In genomic region chr9:129854588-129855110, GRCh38 we compare ENCODE assay signal across 21 cellular contexts. TPM values are rescaled to one million over a fixed set of nuclear protein-coding genes. Genes with fewer than 3 reads are reported as not detected.
A peak's percentile ranks its signal among the peaks of the same experiment; 100 is the strongest.
DNase-seq lines count a peak whose midpoint lies in the region; TF ChIP-seq lines count a peak whose summit lies in the region.
"Had no signal": no experiment of that assay in that cellular context is flagged by ENCODE, and none has a peak within 500 bp of the region (broad histone marks: within the 10 kb centered on the region; RNA-seq: fewer than 3 reads in every experiment).

No MANE protein-coding gene starts in this region.

- DNase-seq in activated naive CD4-positive, alpha-beta T cell treated with Interleukin-2 at 50 U/mL for 16 hours, result no peak
- DNase-seq in activated CD4-positive, alpha-beta memory T cell treated with anti-CD3 and anti-CD28 coated beads, Interleukin-2, amount 10 ng/mL, durations not matched to agents 7 days and 5 days, result no peak
- DNase-seq in glutamatergic neuron (no peak), smooth muscle cell (lab: John Stamatoyannopoulos, UW; ENCODE audit: unreplicated experiment) (no peak), hepatocyte (ENCODE audit: low spot score) (no peak), retina (no peak)
- DNase-seq: amniotic stem cell, heart left ventricle, Karpas-422, left ventricle myocardium inferior, NCI-H1092, NCI-H2029 treated with DMSO at 0.1 percent for 48 hours, stomach, T1000, upper lobe of right lung had no signal

- H4K20me1 ChIP-seq in smooth muscle cell (ENCODE audit: low read depth) (peaks cover under 1% of the 10 kb centered on the region), hepatocyte (ENCODE audit: insufficient read depth, poor library complexity, severe bottlenecking) (no peaks in the 10 kb centered on the region)

- no peaks in the 10 kb centered on the region for H3K79me2 ChIP-seq in smooth muscle cell (ENCODE audit: low read depth)
- H3K79me2 ChIP-seq in hepatocyte, result no peaks in the 10 kb centered on the region

- H3K36me3 Mint-ChIP-seq in activated naive CD4-positive, alpha-beta T cell treated with anti-CD3 and anti-CD28 coated beads, Interleukin-2, amount 50 U/mL, for 24 hours, result peaks cover 21% of the 10 kb centered on the region
- peaks cover 71% of the 10 kb centered on the region for H3K36me3 Mint-ChIP-seq in activated CD4-positive, alpha-beta memory T cell treated with anti-CD3 and anti-CD28 coated beads, Interleukin-2, amount 10 ng/mL, durations not matched to agents 7 days and 5 days (ENCODE audit: low read depth)
- peaks cover 7% of the 10 kb centered on the region for H3K36me3 Mint-ChIP-seq in glutamatergic neuron (ENCODE audit: unreplicated experiment)

- H3K4me1 Mint-ChIP-seq in activated naive CD4-positive, alpha-beta T cell treated with anti-CD3 and anti-CD28 coated beads, Interleukin-2, amount 50 U/mL, for 24 hours, result peaks cover 52% of the 10 kb centered on the region
- peaks cover 45% of the 10 kb centered on the region for H3K4me1 Mint-ChIP-seq in activated CD4-positive, alpha-beta memory T cell treated with anti-CD3 and anti-CD28 coated beads, Interleukin-2, amount 10 ng/mL, durations not matched to agents 7 days and 5 days
- peaks cover 47% of the 10 kb centered on the region for H3K4me1 Mint-ChIP-seq in glutamatergic neuron (ENCODE audit: low read depth, unreplicated experiment)
- H3K4me1 Mint-ChIP-seq: neural progenitor cell had no signal

- no peaks in the 10 kb centered on the region for H3K9me3 Mint-ChIP-seq in activated naive CD4-positive, alpha-beta T cell treated with anti-CD3 and anti-CD28 coated beads, Interleukin-2, amount 50 U/mL, for 24 hours
- H3K9me3 Mint-ChIP-seq in activated CD4-positive, alpha-beta memory T cell treated with anti-CD3 and anti-CD28 coated beads, Interleukin-2, amount 10 ng/mL, durations not matched to agents 7 days and 5 days, result no peaks in the 10 kb centered on the region
- peaks cover 16% of the 10 kb centered on the region for H3K9me3 Mint-ChIP-seq in glutamatergic neuron (ENCODE audit: unreplicated experiment)
- H3K9me3 Mint-ChIP-seq: dendritic cell treated with granulocyte-macrophage colony-stimulating factor and Interleukin-4, amounts not matched to agents 40 ng/mL and 50 ng/mL, for 4 days; neural progenitor cell had no signal

- H3K4me3 Mint-ChIP-seq in activated naive CD4-positive, alpha-beta T cell treated with anti-CD3 and anti-CD28 coated beads, Interleukin-2, amount 50 U/mL, for 24 hours, result peak overlapping the region; percentile 46
- no peak overlapping the region for H3K4me3 Mint-ChIP-seq in activated CD4-positive, alpha-beta memory T cell treated with anti-CD3 and anti-CD28 coated beads, Interleukin-2, amount 10 ng/mL, durations not matched to agents 7 days and 5 days
- H3K4me3 Mint-ChIP-seq in glutamatergic neuron (ENCODE audit: unreplicated experiment), result no peak overlapping the region
- H3K4me3 Mint-ChIP-seq: dendritic cell treated with granulocyte-macrophage colony-stimulating factor and Interleukin-4, amounts not matched to agents 40 ng/mL and 50 ng/mL, for 4 days; neural progenitor cell had no signal

- H3K27ac Mint-ChIP-seq in activated naive CD4-positive, alpha-beta T cell treated with anti-CD3 and anti-CD28 coated beads, Interleukin-2, amount 50 U/mL, for 24 hours, result peak overlapping the region; percentile 93
- H3K27ac Mint-ChIP-seq in activated CD4-positive, alpha-beta memory T cell treated with anti-CD3 and anti-CD28 coated beads, Interleukin-2, amount 10 ng/mL, durations not matched to agents 7 days and 5 days, result peak overlapping the region; percentile 34
- peak overlapping the region; percentile 44 for H3K27ac Mint-ChIP-seq in glutamatergic neuron (ENCODE audit: unreplicated experiment)
- H3K27ac Mint-ChIP-seq: dendritic cell treated with granulocyte-macrophage colony-stimulating factor and Interleukin-4, amounts not matched to agents 40 ng/mL and 50 ng/mL, for 4 days; neural progenitor cell had no signal

- H3K36me3 ChIP-seq in thymus (ENCODE audit: control insufficient read depth, insufficient read depth) (peaks cover 53% of the 10 kb centered on the region), smooth muscle cell (ENCODE audit: low read depth) (no peaks in the 10 kb centered on the region), hepatocyte (replicated peaks; ENCODE audit: insufficient read depth, low read depth) (no peaks in the 10 kb centered on the region)
- H3K36me3 ChIP-seq: neural progenitor cell had no signal

- POLR2A ChIA-PET in activated CD4-positive, alpha-beta memory T cell treated with anti-CD3 and anti-CD28 coated beads, Interleukin-2, amount 10 ng/mL, durations not matched to agents 7 days and 5 days (lab: Charles Lee), result interaction anchor here (1.7 kb wide), 1 partner anchor 14 kb away, joined by 5 read pairs; no protein-coding TSS in a partner anchor

- TF ChIP-seq CTCF in glutamatergic neuron (IDR thresholded peaks at IDR 0.05; ENCODE audit: partially characterized antibody, unreplicated experiment) (no peak), smooth muscle cell (IDR thresholded peaks at IDR 0.05; ENCODE audit: borderline replicate concordance, insufficient read depth, poor library complexity, severe bottlenecking) (no peak), hepatocyte (IDR thresholded peaks at IDR 0.05; ENCODE audit: poor library complexity) (no peak)

- H3K27ac ChIP-seq in thymus (ENCODE audit: low read depth) (peak overlapping the region; percentile 81), smooth muscle cell (ENCODE audit: low read depth) (no peak overlapping the region), hepatocyte (no peak overlapping the region)
- H3K27ac ChIP-seq: cardiac muscle cell, heart left ventricle, left ventricle myocardium inferior, neural progenitor cell, prostate gland, stomach, upper lobe of right lung had no signal

- CTCF ChIA-PET in activated CD4-positive, alpha-beta memory T cell treated with anti-CD3 and anti-CD28 coated beads, Interleukin-2, amount 10 ng/mL, durations not matched to agents 7 days and 5 days (lab: Charles Lee), result no interaction called here

- H3K4me2 ChIP-seq in smooth muscle cell, result no peak overlapping the region
- no peak overlapping the region for H3K4me2 ChIP-seq in hepatocyte
- H3K4me2 ChIP-seq: neural progenitor cell had no signal

- H3K4me3 ChIP-seq in thymus (ENCODE audit: low read length) (no peak overlapping the region), smooth muscle cell (no peak overlapping the region), hepatocyte (no peak overlapping the region)
- H3K4me3 ChIP-seq: cardiac muscle cell, heart left ventricle, left ventricle myocardium inferior, neural progenitor cell, prostate gland, stomach, upper lobe of right lung had no signal

- 22% methylated on average over 4 of the region's 4 CpGs for WGBS in thymus
- 99% methylated on average over 4 of the region's 4 CpGs for WGBS in smooth muscle cell (ENCODE audit: low lambda C conversion rate)
- 95% methylated on average over 4 of the region's 4 CpGs for WGBS in hepatocyte (ENCODE audit: low lambda C conversion rate, missing lambda C conversion rate)

- H2AFZ ChIP-seq in smooth muscle cell (ENCODE audit: low read depth), result no peak overlapping the region
- no peak overlapping the region for H2AFZ ChIP-seq in hepatocyte
- H2AFZ ChIP-seq: neural progenitor cell had no signal

- no peak overlapping the region for H3K9ac ChIP-seq in smooth muscle cell (ENCODE audit: low read depth)
- H3K9ac ChIP-seq: neural progenitor cell had no signal

- H3K27me3 ChIP-seq in thymus (ENCODE audit: control insufficient read depth, insufficient read depth), result no peaks in the 10 kb centered on the region
- no peaks in the 10 kb centered on the region for H3K27me3 ChIP-seq in smooth muscle cell (ENCODE audit: low read depth)
- no peaks in the 10 kb centered on the region for H3K27me3 ChIP-seq in hepatocyte
- H3K27me3 ChIP-seq: cardiac muscle cell, heart left ventricle, neural progenitor cell, stomach, upper lobe of right lung had no signal

- H3K9me2 ChIP-seq in hepatocyte (replicated peaks; ENCODE audit: insufficient read depth), result no peaks in the 10 kb centered on the region

- H3K27me3 Mint-ChIP-seq in activated naive CD4-positive, alpha-beta T cell treated with anti-CD3 and anti-CD28 coated beads, Interleukin-2, amount 50 U/mL, for 24 hours, result no peaks in the 10 kb centered on the region
- no peaks in the 10 kb centered on the region for H3K27me3 Mint-ChIP-seq in activated CD4-positive, alpha-beta memory T cell treated with anti-CD3 and anti-CD28 coated beads, Interleukin-2, amount 10 ng/mL, durations not matched to agents 7 days and 5 days
- peaks cover 8% of the 10 kb centered on the region for H3K27me3 Mint-ChIP-seq in glutamatergic neuron (ENCODE audit: unreplicated experiment)
- H3K27me3 Mint-ChIP-seq: dendritic cell treated with granulocyte-macrophage colony-stimulating factor and Interleukin-4, amounts not matched to agents 40 ng/mL and 50 ng/mL, for 4 days had no signal

- H3F3A ChIP-seq in smooth muscle cell (ENCODE audit: low read depth), result no peaks in the 10 kb centered on the region

- H3K9me3 ChIP-seq in thymus (ENCODE audit: control insufficient read depth) (no peaks in the 10 kb centered on the region), smooth muscle cell (replicated peaks; ENCODE audit: low read depth) (no peaks in the 10 kb centered on the region), hepatocyte (ENCODE audit: low read depth) (no peaks in the 10 kb centered on the region)
- H3K9me3 ChIP-seq: heart left ventricle, left ventricle myocardium inferior, prostate gland, stomach, upper lobe of right lung had no signal

- peaks cover 37% of the 10 kb centered on the region for H3K4me1 ChIP-seq in thymus (ENCODE audit: control insufficient read depth, insufficient read depth, low read length)
- H3K4me1 ChIP-seq in smooth muscle cell (ENCODE audit: low read depth), result no peaks in the 10 kb centered on the region
- no peaks in the 10 kb centered on the region for H3K4me1 ChIP-seq in hepatocyte (ENCODE audit: insufficient read depth)
- H3K4me1 ChIP-seq: heart left ventricle, left ventricle myocardium inferior, neural progenitor cell, prostate gland, upper lobe of right lung had no signal

RNA-seq across cellular contexts. Expression of gene USP20, which starts 19.4 kb away (rescaled TPM):
- total RNA-seq in activated CD4-positive, alpha-beta memory T cell treated with anti-CD3 and anti-CD28 coated beads, Interleukin-2, amount 10 ng/mL, durations not matched to agents 7 days and 5 days, result 10 to 100 TPM; 86.4 to 87.6 TPM
- total RNA-seq in glutamatergic neuron (ENCODE audit: unreplicated experiment) (93.5 TPM), smooth muscle cell (14.6 and 22.3 TPM in 2 replicates), hepatocyte (10.6 and 11.2 TPM in 2 replicates)
- polyA plus RNA-seq in thymus (175 TPM), smooth muscle cell (29.7 and 35.7 TPM in 2 replicates), hepatocyte (25.3 and 29.0 TPM in 2 replicates)

RNA-seq across cellular contexts. Expression of gene C9orf78, which starts 19.6 kb away (rescaled TPM):
- 10 to 100 TPM; 61.6 to 66.2 TPM for total RNA-seq in activated CD4-positive, alpha-beta memory T cell treated with anti-CD3 and anti-CD28 coated beads, Interleukin-2, amount 10 ng/mL, durations not matched to agents 7 days and 5 days
- total RNA-seq in glutamatergic neuron (ENCODE audit: unreplicated experiment) (46.1 TPM), smooth muscle cell (38.0 and 42.3 TPM in 2 replicates), hepatocyte (43.8 and 48.3 TPM in 2 replicates)
- polyA plus RNA-seq in thymus (95.0 TPM), smooth muscle cell (53.8 and 78.0 TPM in 2 replicates), hepatocyte (47.9 and 48.6 TPM in 2 replicates)

RNA-seq across cellular contexts. Expression of gene TOR1A, which starts 30.7 kb away (rescaled TPM):
- 10 to 100 TPM; 54.6 to 56.9 TPM for total RNA-seq in activated CD4-positive, alpha-beta memory T cell treated with anti-CD3 and anti-CD28 coated beads, Interleukin-2, amount 10 ng/mL, durations not matched to agents 7 days and 5 days
- total RNA-seq in glutamatergic neuron (ENCODE audit: unreplicated experiment), result 42.3 TPM
- 30.0 TPM for polyA plus RNA-seq in thymus
- 38.8 and 46.1 TPM in 2 replicates for total RNA-seq in smooth muscle cell
- 38.5 and 43.1 TPM in 2 replicates for polyA plus RNA-seq in smooth muscle cell
- 38.7 and 44.8 TPM in 2 replicates for total RNA-seq in hepatocyte
- 40.2 and 50.4 TPM in 2 replicates for polyA plus RNA-seq in hepatocyte

RNA-seq across cellular contexts. Expression of gene TOR1B, which starts 51.7 kb away (rescaled TPM):
- total RNA-seq in activated CD4-positive, alpha-beta memory T cell treated with anti-CD3 and anti-CD28 coated beads, Interleukin-2, amount 10 ng/mL, durations not matched to agents 7 days and 5 days, result 10 to 100 TPM; 29.0 to 30.8 TPM
- total RNA-seq in glutamatergic neuron (ENCODE audit: unreplicated experiment), result 33.5 TPM
- polyA plus RNA-seq in thymus, result 17.9 TPM
- 43.4 and 60.0 TPM in 2 replicates for total RNA-seq in smooth muscle cell
- 10.3 and 13.8 TPM in 2 replicates for polyA plus RNA-seq in smooth muscle cell
- 28.1 and 34.6 TPM in 2 replicates for total RNA-seq in hepatocyte
- polyA plus RNA-seq in hepatocyte, result 7.7 and 11.5 TPM in 2 replicates

Comparison
In these comparisons a context has a peak if more than half of its experiments do, and no peak if none do; other contexts are left out.
1. H3K27ac Mint-ChIP-seq: peak in every context shown above with its lines; median percentile 93 in activated naive CD4-positive, alpha-beta T cell treated with anti-CD3 and anti-CD28 coated beads, Interleukin-2, amount 50 U/mL, for 24 hours; 44 in glutamatergic neuron; 34 in activated CD4-positive, alpha-beta memory T cell treated with anti-CD3 and anti-CD28 coated beads, Interleukin-2, amount 10 ng/mL, durations not matched to agents 7 days and 5 days.